Comparison of ENCODE assay signal across 6 cellular contexts in genomic region chr7:99499356-99499712, GRCh38. TPM values are rescaled to one million over a fixed set of nuclear protein-coding genes. Genes with fewer than 3 reads are reported as not detected.
DNase-seq lines count a peak whose midpoint lies in the region; ATAC-seq and TF ChIP-seq lines count a peak whose summit lies in the region.

No MANE protein-coding gene starts in this region.

- peak overlapping the region; percentile 98 for H3K4me3 ChIP-seq in NB4 (ENCODE audit: low read depth, low read length)

- DNase-seq in NB4 (ENCODE audit: low read depth), result peak; percentile 58
- peak; percentile 37 for DNase-seq in stimulated activated naive CD4-positive, alpha-beta T cell treated with Interleukin-2 at 50 U/mL for 16 hours (lab: John Stamatoyannopoulos, UW)
- DNase-seq in islet precursor cell, result no peak
- DNase-seq in 8988T, result no peak

- ATAC-seq in GM18867 (IDR thresholded peaks at IDR 0.05; ENCODE audit: unreplicated experiment) (peak; percentile 14), esophagus mucosa (peak; percentile 61)

- TF ChIP-seq POLR2A in NB4 (IDR thresholded peaks at IDR 0.05; ENCODE audit: extremely low read depth, insufficient read length), result no peak

- no peak for TF ChIP-seq CTCF in NB4 (IDR thresholded peaks at IDR 0.05; ENCODE audit: low read depth, low read length)

RNA-seq across cellular contexts. Expression of gene ZNF394, which starts 0.7 kb away (rescaled TPM):
- 15.4 TPM for total RNA-seq in esophagus mucosa

RNA-seq across cellular contexts. Expression of gene ZKSCAN5, which starts 5.1 kb away (rescaled TPM):
- total RNA-seq in esophagus mucosa, result 3.3 TPM

RNA-seq across cellular contexts. Expression of gene ZNF789, which starts 26.6 kb away (rescaled TPM):
- total RNA-seq in esophagus mucosa, result 4.2 TPM

RNA-seq across cellular contexts. Expression of gene ATP5MF, which starts 33.4 kb away (rescaled TPM):
- 409 TPM for total RNA-seq in esophagus mucosa

RNA-seq across cellular contexts. Expression of gene FAM200A, which starts 52.6 kb away (rescaled TPM):
- total RNA-seq in esophagus mucosa, result 3.3 TPM

Comparison
In these comparisons a context has a peak if more than half of its experiments do, and no peak if none do; other contexts are left out.
1. DNase-seq: peak in NB4 (single experiment) and stimulated activated naive CD4-positive, alpha-beta T cell treated with Interleukin-2 at 50 U/mL for 16 hours (single experiment); none in islet precursor cell (single experiment) and 8988T (single experiment).